In genomic region chr17:21213005-21213404, GRCh38 we compare ENCODE assay signal across 2 cellular contexts.
TF ChIP-seq lines count a peak whose summit lies in the region.

No MANE protein-coding gene starts in this region.

TF ChIP-seq in SK-N-SH, 30 proteins besides CTCF, POLR2A, EP300 and RAD21 (continued from another document):
- TF ChIP-seq, protein P1, sequence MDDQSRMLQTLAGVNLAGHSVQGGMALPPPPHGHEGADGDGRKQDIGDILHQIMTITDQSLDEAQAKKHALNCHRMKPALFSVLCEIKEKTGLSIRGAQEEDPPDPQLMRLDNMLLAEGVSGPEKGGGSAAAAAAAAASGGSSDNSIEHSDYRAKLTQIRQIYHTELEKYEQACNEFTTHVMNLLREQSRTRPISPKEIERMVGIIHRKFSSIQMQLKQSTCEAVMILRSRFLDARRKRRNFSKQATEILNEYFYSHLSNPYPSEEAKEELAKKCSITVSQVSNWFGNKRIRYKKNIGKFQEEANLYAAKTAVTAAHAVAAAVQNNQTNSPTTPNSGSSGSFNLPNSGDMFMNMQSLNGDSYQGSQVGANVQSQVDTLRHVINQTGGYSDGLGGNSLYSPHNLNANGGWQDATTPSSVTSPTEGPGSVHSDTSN (IDR thresholded peaks at IDR 0.05): no peak

TF ChIP-seq in SK-N-SH treated with all-trans-retinoic acid at 6 μM for 48 hours, 23 proteins besides CTCF, POLR2A, EP300 and RAD21 (continued from another document):
- TF ChIP-seq SNAI2 (CRISPR knock-in tag; IDR thresholded peaks at IDR 0.05): no peak
- TF ChIP-seq ZNF565 (CRISPR knock-in tag; conservative IDR thresholded peaks at IDR 0.05; ENCODE audit: low read depth): no peak
- no peak for TF ChIP-seq TCF4 (CRISPR knock-in tag; IDR thresholded peaks at IDR 0.05; ENCODE audit: borderline replicate concordance)
- no peak for TF ChIP-seq ZFP30 (CRISPR knock-in tag; IDR thresholded peaks at IDR 0.05)
- no peak for TF ChIP-seq BACH2 (CRISPR knock-in tag; IDR thresholded peaks at IDR 0.05; ENCODE audit: borderline replicate concordance)
- TF ChIP-seq ESRRG (CRISPR knock-in tag; IDR thresholded peaks at IDR 0.05): no peak
- TF ChIP-seq CREB5 (CRISPR knock-in tag; IDR thresholded peaks at IDR 0.05; ENCODE audit: low read depth): no peak
- TF ChIP-seq ARNTL (CRISPR knock-in tag; IDR thresholded peaks at IDR 0.05; ENCODE audit: borderline replicate concordance, low read depth): no peak
- no peak for TF ChIP-seq ZC3H10 (CRISPR knock-in tag; IDR thresholded peaks at IDR 0.05)
